ENCODE assay signal across 8 cellular contexts in the genomic region with DNA sequence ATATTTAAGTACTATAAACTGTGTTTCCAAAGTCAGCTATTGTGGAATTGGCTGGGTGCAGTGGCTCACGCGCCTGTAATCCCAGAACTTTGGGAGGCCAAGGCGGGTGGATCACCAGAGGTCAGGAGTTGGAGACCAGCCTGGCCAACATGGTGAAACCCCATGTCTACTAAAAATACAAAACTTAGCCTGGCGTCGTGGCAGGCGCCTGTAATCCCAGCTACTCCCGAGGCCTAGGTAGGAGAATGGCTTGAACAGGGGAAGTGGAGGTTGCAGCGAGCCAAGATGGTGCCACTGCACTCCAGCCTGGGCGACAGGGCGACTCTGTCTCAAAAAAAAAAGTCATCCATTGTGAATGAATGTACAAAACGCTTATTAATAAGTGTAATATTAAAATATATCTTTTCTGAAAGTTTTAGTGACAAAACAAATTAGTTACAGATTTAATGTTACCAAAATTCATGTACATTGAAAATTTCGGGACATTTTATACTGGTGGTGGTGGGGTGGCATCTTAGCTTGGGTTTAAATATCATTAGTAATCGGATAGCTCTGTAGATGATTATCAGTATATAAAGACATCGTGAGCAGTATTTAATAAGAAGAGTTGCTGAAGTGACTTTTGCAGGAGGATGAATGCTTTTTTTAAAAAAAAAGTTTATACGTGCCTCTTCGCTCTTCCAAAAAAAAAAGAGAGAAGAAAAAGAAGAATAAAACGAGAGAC. TPM values are rescaled to one million over a fixed set of nuclear protein-coding genes. Genes with fewer than 3 reads are reported as not detected.
DNase-seq lines count a peak whose midpoint lies in the region; ATAC-seq and TF ChIP-seq lines count a peak whose summit lies in the region.

No MANE protein-coding gene starts in this region.

- H3K27ac ChIP-seq in VCaP (peak overlapping the region; percentile 98), stomach smooth muscle (ENCODE audit: low read length) (peak overlapping the region; percentile 83)

- TF ChIP-seq CTCF in VCaP (conservative IDR thresholded peaks at IDR 0.05) = no peak

- H3K4me1 ChIP-seq in stomach smooth muscle (ENCODE audit: control insufficient read depth, insufficient read depth, low read length) = peaks cover 9% of the 10 kb centered on the region

- peak overlapping the region; percentile 90 for H3K4me3 ChIP-seq in iPS-11a (ENCODE audit: low read depth, low read length)
- peak overlapping the region; percentile 79 to 84 for H3K4me3 ChIP-seq in stomach smooth muscle (ENCODE audit: low read length in 2 of 2)

- H3K36me3 ChIP-seq in stomach smooth muscle (ENCODE audit: control insufficient read depth in 2 of 2, insufficient read depth in 2 of 2, low read length in 2 of 2) = peaks cover 3 to 6% of the 10 kb centered on the region in 2 donors

- peak; percentile 19 for ATAC-seq in HG02938 (IDR thresholded peaks at IDR 0.05; ENCODE audit: unreplicated experiment)

- H3K9me3 ChIP-seq in stomach smooth muscle (ENCODE audit: control insufficient read depth in 2 of 2, low read length in 2 of 2) = no peaks in the 10 kb centered on the region

- peak; percentile 56 for DNase-seq in NCI-H1105 treated with DMSO at 0.1 percent for 48 hours (lab: John Stamatoyannopoulos, UW)
- no peak for DNase-seq in NCI-H1105 (lab: John Stamatoyannopoulos, UW)
- no peak for DNase-seq in mesenteric fat pad (ENCODE audit: low spot score)
- no peak for DNase-seq in activated CD8-positive, alpha-beta memory T cell treated with anti-CD3 and anti-CD28 coated beads for 24 hours

- H3K27me3 ChIP-seq in stomach smooth muscle (ENCODE audit: control insufficient read depth in 1 of 2, insufficient read depth in 2 of 2, low read length in 2 of 2) = no peaks in the 10 kb centered on the region

- H3K9ac ChIP-seq in stomach smooth muscle (ENCODE audit: low read length in 2 of 2) = peak overlapping the region; percentile 62 to 72

RNA-seq across cellular contexts. Expression of gene SRSF11, which starts 0.5 kb away (rescaled TPM):
- 150 TPM for total RNA-seq in mesenteric fat pad

RNA-seq across cellular contexts. Expression of gene LRRC40, which starts 15.3 kb away (rescaled TPM):
- 11.2 TPM for total RNA-seq in mesenteric fat pad
